8 cellular contexts compared by ENCODE assay signal in genomic region chr12:73374360-73374759, GRCh38.
"Had no signal": no experiment of that assay in that cellular context is flagged by ENCODE, and none has a peak within 500 bp of the region (broad histone marks: within the 10 kb centered on the region; RNA-seq: fewer than 3 reads in every experiment).

No MANE protein-coding gene starts in this region.

- H3K4me3 ChIP-seq: GM23248, HAP-1 had no signal

- H3K36me3 ChIP-seq: HAP-1 had no signal

- H3K9ac ChIP-seq: GM23248 had no signal

- H3K9me3 ChIP-seq: HAP-1 had no signal

- ATAC-seq: HCT116 had no signal

- H3K4me1 ChIP-seq: HAP-1 had no signal

- H2AFZ ChIP-seq: GM23248 had no signal

- DNase-seq: GM23248, GOT3, H7, HFFc6, KG1 had no signal

- H3K27ac ChIP-seq: GM23248, HL-60 had no signal
